8 cellular contexts compared by ENCODE assay signal in the genomic region with DNA sequence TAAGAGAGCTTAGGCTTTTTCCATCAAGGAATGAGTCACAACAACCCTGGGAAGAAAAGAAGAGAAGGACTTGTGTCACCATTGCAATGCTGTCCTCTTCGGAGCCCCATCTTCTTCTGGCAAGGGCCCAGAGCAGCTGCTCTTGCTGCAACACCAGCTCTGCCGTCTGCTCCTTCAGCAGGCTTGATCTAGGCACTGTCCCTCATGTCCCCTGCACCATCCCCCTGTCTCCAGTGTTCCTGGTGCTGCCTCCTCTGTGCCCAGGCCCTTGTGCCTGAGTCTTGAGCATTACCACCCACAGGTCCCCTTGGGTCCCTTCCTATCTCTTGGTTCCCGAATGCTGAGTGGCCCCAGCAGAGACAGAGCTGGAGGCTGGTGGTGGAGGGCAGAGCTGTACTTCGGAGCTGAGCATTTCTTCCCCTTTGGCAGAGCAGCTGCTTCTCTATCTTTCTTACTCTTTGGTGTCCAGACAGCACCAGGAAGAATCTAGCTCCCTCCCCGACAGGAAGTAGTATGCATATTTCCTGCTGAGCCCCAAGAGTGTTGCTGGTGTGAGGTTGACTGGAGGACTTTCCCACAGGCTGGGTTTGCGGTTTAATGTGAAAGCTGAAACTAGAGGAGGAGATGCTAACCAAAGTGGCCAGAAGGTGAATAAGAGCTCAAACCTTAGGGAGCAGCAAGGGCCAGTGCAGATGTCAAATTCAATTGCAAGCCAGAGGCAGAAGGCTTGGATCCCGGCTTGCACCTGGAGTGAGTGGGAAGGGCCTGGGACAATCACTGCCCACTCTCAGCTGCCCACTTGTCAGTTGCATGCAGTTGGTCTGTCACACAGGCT. TPM values are rescaled to one million over a fixed set of nuclear protein-coding genes. Genes with fewer than 3 reads are reported as not detected.
DNase-seq lines count a peak whose midpoint lies in the region; ATAC-seq and TF ChIP-seq lines count a peak whose summit lies in the region.

No MANE protein-coding gene starts in this region.

- H3K4me1 ChIP-seq in foreskin keratinocyte = peaks cover 10% of the 10 kb centered on the region
- no peaks in the 10 kb centered on the region for H3K4me1 ChIP-seq in smooth muscle cell (ENCODE audit: low read depth)

- TF ChIP-seq CTCF in foreskin keratinocyte (conservative IDR thresholded peaks at IDR 0.05) (no peak), smooth muscle cell (IDR thresholded peaks at IDR 0.05; ENCODE audit: borderline replicate concordance, insufficient read depth, poor library complexity, severe bottlenecking) (no peak)

- no peaks in the 10 kb centered on the region for H3K36me3 ChIP-seq in smooth muscle cell (ENCODE audit: low read depth)

- H3K27ac ChIP-seq in foreskin keratinocyte = peak overlapping the region; percentile 84
- H3K27ac ChIP-seq in smooth muscle cell (ENCODE audit: low read depth) = peak overlapping the region; percentile 84

- no peak overlapping the region for H3K4me3 ChIP-seq in smooth muscle cell

- H2AFZ ChIP-seq in smooth muscle cell (ENCODE audit: low read depth) = peak overlapping the region; percentile 70

- H3K27me3 ChIP-seq in foreskin keratinocyte = no peaks in the 10 kb centered on the region
- H3K27me3 ChIP-seq in smooth muscle cell (ENCODE audit: low read depth) = no peaks in the 10 kb centered on the region

- no peaks in the 10 kb centered on the region for H3K9me3 ChIP-seq in smooth muscle cell (replicated peaks; ENCODE audit: low read depth)

- 49% methylated on average over 6 of the region's 7 CpGs for WGBS in smooth muscle cell (ENCODE audit: low lambda C conversion rate)

- peak overlapping the region; percentile 57 for H3K9ac ChIP-seq in smooth muscle cell (ENCODE audit: low read depth)

- no peaks in the 10 kb centered on the region for H3F3A ChIP-seq in smooth muscle cell (ENCODE audit: low read depth)

- ATAC-seq in GM18517 (IDR thresholded peaks at IDR 0.05; ENCODE audit: unreplicated experiment) (peak; percentile 87), HG02610 (IDR thresholded peaks at IDR 0.05; ENCODE audit: unreplicated experiment) (peak; percentile 85), foreskin keratinocyte (peak; percentile 74)

- peak overlapping the region; percentile 43 for H3K4me2 ChIP-seq in smooth muscle cell

- peak; percentile 69 for DNase-seq in NCI-H2107 (lab: John Stamatoyannopoulos, UW)
- DNase-seq in activated CD8-positive, alpha-beta memory T cell treated with anti-CD3 and anti-CD28 coated beads, Interleukin-2, amount 50 U/mL, for 4 hours = peak; percentile 38
- peak in 1 of 2 donors; percentile 39 for DNase-seq in foreskin keratinocyte
- DNase-seq in smooth muscle cell (lab: John Stamatoyannopoulos, UW; ENCODE audit: unreplicated experiment) = no peak
- no peak for DNase-seq in NCI-H2029 treated with DMSO at 0.1 percent for 48 hours (lab: John Stamatoyannopoulos, UW)
- no peak for DNase-seq in amniotic stem cell (lab: John Stamatoyannopoulos, UW)

- no peaks in the 10 kb centered on the region for H4K20me1 ChIP-seq in smooth muscle cell (ENCODE audit: low read depth)

- no peaks in the 10 kb centered on the region for H3K79me2 ChIP-seq in smooth muscle cell (ENCODE audit: low read depth)

RNA-seq across cellular contexts. Expression of gene WEE1, which starts 27.8 kb away (rescaled TPM):
- total RNA-seq in foreskin keratinocyte = 39.6 and 43.6 TPM in 2 replicates
- 10.3 and 14.2 TPM in 2 replicates for polyA plus RNA-seq in foreskin keratinocyte
- 46.9 and 53.3 TPM in 2 replicates for total RNA-seq in smooth muscle cell
- polyA plus RNA-seq in smooth muscle cell = 20.8 and 25.3 TPM in 2 replicates

Comparison
In these comparisons a context has a peak if more than half of its experiments do, and no peak if none do; other contexts are left out.
1. DNase-seq: peak in NCI-H2107 (single experiment) and activated CD8-positive, alpha-beta memory T cell treated with anti-CD3 and anti-CD28 coated beads, Interleukin-2, amount 50 U/mL, for 4 hours (single experiment); none in smooth muscle cell (single experiment), NCI-H2029 treated with DMSO at 0.1 percent for 48 hours (single experiment) and amniotic stem cell (single experiment).
2. Peak in every context shown above with its lines, with median percentiles within 50 percentile points of each other: ATAC-seq.